ENCODE assay signal across 8 cellular contexts in genomic region chr18:11981633-11982366, GRCh38. TPM values are rescaled to one million over a fixed set of nuclear protein-coding genes. Genes with fewer than 3 reads are reported as not detected.
DNase-seq lines count a peak whose midpoint lies in the region; ATAC-seq, FAIRE-seq and TF ChIP-seq lines count a peak whose summit lies in the region.

No MANE protein-coding gene starts in this region.

- H3K27me3 ChIP-seq in SJCRH30 = no peaks in the 10 kb centered on the region
- no peaks in the 10 kb centered on the region for H3K27me3 ChIP-seq in bronchial epithelial cell (ENCODE audit: control insufficient read depth, insufficient read depth, low read length)

- H3K36me3 ChIP-seq in SJCRH30 = no peaks in the 10 kb centered on the region
- peaks cover 2% of the 10 kb centered on the region for H3K36me3 ChIP-seq in bronchial epithelial cell (ENCODE audit: control insufficient read depth, insufficient read depth, low read length)

- no peaks in the 10 kb centered on the region for H3K9me3 ChIP-seq in SJCRH30 (replicated peaks)

- ATAC-seq in GM19025 (IDR thresholded peaks at IDR 0.05; ENCODE audit: low read depth, unreplicated experiment) = peak; percentile 18
- ATAC-seq in HG03139 (IDR thresholded peaks at IDR 0.05; ENCODE audit: unreplicated experiment) = peak; percentile 15
- peak; percentile 25 for ATAC-seq in left lobe of liver

- H3K4me3 ChIP-seq in SJCRH30 = peak overlapping the region; percentile 80
- H3K4me3 ChIP-seq in bronchial epithelial cell (ENCODE audit: low read depth, low read length) = peak overlapping the region; percentile 66

- H3K4me1 ChIP-seq in SJCRH30 = no peaks in the 10 kb centered on the region

- no peak for TF ChIP-seq CTCF in bronchial epithelial cell (IDR thresholded peaks at IDR 0.05; ENCODE audit: insufficient read depth, low read length, severe bottlenecking)

- DNase-seq in Ammon's horn (ENCODE audit: low spot score) = peak; percentile 25
- peak; percentile 33 to 46 for DNase-seq in SJCRH30
- DNase-seq in bronchial epithelial cell (ENCODE audit: low read depth) = no peak
- DNase-seq in left lobe of liver (ENCODE audit: low spot score) = peak; percentile 79
- DNase-seq in stimulated activated CD8-positive, alpha-beta memory T cell treated with anti-CD3 and anti-CD28 coated beads, Interleukin-15, amount 100 ng/mL, for 24 hours (ENCODE audit: low read depth) = peak; percentile 2
- DNase-seq in GM19240 (ENCODE audit: insufficient read length, low spot score) = no peak

- no peak for FAIRE-seq in bronchial epithelial cell (lab: Jason Lieb, UNC)

- H3K27ac ChIP-seq in SJCRH30 = peak overlapping the region; percentile 75

RNA-seq across cellular contexts. Expression of gene IMPA2, which starts 0.5 kb away (rescaled TPM):
- 35.8 and 36.6 TPM in 2 replicates for total RNA-seq in SJCRH30 (2014; rRNA removed; shearing (Covaris generic))
- total RNA-seq in bronchial epithelial cell (66.1 and 91.1 TPM in 2 replicates), left lobe of liver (51.3 TPM)

Comparison
In these comparisons a context has a peak if more than half of its experiments do, and no peak if none do; other contexts are left out.
1. DNase-seq: peak in Ammon's horn (single experiment), SJCRH30 (2 of 2), left lobe of liver (single experiment) and stimulated activated CD8-positive, alpha-beta memory T cell treated with anti-CD3 and anti-CD28 coated beads, Interleukin-15, amount 100 ng/mL, for 24 hours (single experiment); none in bronchial epithelial cell (single experiment) and GM19240 (single experiment).
2. Peak in every context shown above with its lines, with median percentiles within 50 percentile points of each other: ATAC-seq.